1 cellular context compared by ENCODE assay signal in genomic region chr3:164498917-164499316, GRCh38.
A peak's percentile ranks its signal among the peaks of the same experiment; 100 is the strongest.
TF ChIP-seq lines count a peak whose summit lies in the region.

No MANE protein-coding gene starts in this region.

TF ChIP-seq in HepG2, 621 proteins besides CTCF, POLR2A, EP300 and RAD21 (continued from another document):
- TF ChIP-seq, protein P1, sequence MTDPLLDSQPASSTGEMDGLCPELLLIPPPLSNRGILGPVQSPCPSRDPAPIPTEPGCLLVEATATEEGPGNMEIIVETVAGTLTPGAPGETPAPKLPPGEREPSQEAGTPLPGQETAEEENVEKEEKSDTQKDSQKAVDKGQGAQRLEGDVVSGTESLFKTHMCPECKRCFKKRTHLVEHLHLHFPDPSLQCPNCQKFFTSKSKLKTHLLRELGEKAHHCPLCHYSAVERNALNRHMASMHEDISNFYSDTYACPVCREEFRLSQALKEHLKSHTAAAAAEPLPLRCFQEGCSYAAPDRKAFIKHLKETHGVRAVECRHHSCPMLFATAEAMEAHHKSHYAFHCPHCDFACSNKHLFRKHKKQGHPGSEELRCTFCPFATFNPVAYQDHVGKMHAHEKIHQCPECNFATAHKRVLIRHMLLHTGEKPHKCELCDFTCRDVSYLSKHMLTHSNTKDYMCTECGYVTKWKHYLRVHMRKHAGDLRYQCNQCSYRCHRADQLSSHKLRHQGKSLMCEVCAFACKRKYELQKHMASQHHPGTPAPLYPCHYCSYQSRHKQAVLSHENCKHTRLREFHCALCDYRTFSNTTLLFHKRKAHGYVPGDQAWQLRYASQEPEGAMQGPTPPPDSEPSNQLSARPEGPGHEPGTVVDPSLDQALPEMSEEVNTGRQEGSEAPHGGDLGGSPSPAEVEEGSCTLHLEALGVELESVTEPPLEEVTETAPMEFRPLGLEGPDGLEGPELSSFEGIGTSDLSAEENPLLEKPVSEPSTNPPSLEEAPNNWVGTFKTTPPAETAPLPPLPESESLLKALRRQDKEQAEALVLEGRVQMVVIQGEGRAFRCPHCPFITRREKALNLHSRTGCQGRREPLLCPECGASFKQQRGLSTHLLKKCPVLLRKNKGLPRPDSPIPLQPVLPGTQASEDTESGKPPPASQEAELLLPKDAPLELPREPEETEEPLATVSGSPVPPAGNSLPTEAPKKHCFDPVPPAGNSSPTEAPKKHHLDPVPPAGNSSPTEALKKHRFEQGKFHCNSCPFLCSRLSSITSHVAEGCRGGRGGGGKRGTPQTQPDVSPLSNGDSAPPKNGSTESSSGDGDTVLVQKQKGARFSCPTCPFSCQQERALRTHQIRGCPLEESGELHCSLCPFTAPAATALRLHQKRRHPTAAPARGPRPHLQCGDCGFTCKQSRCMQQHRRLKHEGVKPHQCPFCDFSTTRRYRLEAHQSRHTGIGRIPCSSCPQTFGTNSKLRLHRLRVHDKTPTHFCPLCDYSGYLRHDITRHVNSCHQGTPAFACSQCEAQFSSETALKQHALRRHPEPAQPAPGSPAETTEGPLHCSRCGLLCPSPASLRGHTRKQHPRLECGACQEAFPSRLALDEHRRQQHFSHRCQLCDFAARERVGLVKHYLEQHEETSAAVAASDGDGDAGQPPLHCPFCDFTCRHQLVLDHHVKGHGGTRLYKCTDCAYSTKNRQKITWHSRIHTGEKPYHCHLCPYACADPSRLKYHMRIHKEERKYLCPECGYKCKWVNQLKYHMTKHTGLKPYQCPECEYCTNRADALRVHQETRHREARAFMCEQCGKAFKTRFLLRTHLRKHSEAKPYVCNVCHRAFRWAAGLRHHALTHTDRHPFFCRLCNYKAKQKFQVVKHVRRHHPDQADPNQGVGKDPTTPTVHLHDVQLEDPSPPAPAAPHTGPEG (CRISPR knock-in tag; IDR thresholded peaks at IDR 0.05) = no peak
- TF ChIP-seq DMAP1 (CRISPR knock-in tag; IDR thresholded peaks at IDR 0.05) = no peak
- TF ChIP-seq TARDBP (CRISPR knock-in tag; IDR thresholded peaks at IDR 0.05) = no peak
- TF ChIP-seq ZNF205 (CRISPR knock-in tag; IDR thresholded peaks at IDR 0.05) = no peak
- no peak for TF ChIP-seq MYPOP (CRISPR knock-in tag; IDR thresholded peaks at IDR 0.05)
- no peak for TF ChIP-seq TAF15 (IDR thresholded peaks at IDR 0.05; ENCODE audit: low read depth, low read length, poor library complexity, severe bottlenecking)
- no peak for TF ChIP-seq FOXP1 (IDR thresholded peaks at IDR 0.05)
- TF ChIP-seq FOXP1 (CRISPR knock-in tag; IDR thresholded peaks at IDR 0.05) = peak; percentile 86
- no peak for TF ChIP-seq ZFY (CRISPR knock-in tag; IDR thresholded peaks at IDR 0.05)
- no peak for TF ChIP-seq SMARCC2 (IDR thresholded peaks at IDR 0.05)
- TF ChIP-seq, protein P2, sequence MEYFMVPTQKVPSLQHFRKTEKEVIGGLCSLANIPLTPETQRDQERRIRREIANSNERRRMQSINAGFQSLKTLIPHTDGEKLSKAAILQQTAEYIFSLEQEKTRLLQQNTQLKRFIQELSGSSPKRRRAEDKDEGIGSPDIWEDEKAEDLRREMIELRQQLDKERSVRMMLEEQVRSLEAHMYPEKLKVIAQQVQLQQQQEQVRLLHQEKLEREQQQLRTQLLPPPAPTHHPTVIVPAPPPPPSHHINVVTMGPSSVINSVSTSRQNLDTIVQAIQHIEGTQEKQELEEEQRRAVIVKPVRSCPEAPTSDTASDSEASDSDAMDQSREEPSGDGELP (IDR thresholded peaks at IDR 0.05; ENCODE audit: borderline replicate concordance, low read depth) = no peak
- no peak for TF ChIP-seq RAD51 (IDR thresholded peaks at IDR 0.05; ENCODE audit: borderline replicate concordance)
- no peak for TF ChIP-seq FOSL1 (CRISPR knock-in tag; IDR thresholded peaks at IDR 0.05; ENCODE audit: borderline replicate concordance)
- no peak for TF ChIP-seq THAP11 (CRISPR knock-in tag; IDR thresholded peaks at IDR 0.05)
- no peak for TF ChIP-seq ZNF101 (CRISPR knock-in tag; IDR thresholded peaks at IDR 0.05; ENCODE audit: borderline replicate concordance, low read depth)
- no peak for TF ChIP-seq HDAC2 (CRISPR knock-in tag; IDR thresholded peaks at IDR 0.05)
- TF ChIP-seq, protein P3, sequence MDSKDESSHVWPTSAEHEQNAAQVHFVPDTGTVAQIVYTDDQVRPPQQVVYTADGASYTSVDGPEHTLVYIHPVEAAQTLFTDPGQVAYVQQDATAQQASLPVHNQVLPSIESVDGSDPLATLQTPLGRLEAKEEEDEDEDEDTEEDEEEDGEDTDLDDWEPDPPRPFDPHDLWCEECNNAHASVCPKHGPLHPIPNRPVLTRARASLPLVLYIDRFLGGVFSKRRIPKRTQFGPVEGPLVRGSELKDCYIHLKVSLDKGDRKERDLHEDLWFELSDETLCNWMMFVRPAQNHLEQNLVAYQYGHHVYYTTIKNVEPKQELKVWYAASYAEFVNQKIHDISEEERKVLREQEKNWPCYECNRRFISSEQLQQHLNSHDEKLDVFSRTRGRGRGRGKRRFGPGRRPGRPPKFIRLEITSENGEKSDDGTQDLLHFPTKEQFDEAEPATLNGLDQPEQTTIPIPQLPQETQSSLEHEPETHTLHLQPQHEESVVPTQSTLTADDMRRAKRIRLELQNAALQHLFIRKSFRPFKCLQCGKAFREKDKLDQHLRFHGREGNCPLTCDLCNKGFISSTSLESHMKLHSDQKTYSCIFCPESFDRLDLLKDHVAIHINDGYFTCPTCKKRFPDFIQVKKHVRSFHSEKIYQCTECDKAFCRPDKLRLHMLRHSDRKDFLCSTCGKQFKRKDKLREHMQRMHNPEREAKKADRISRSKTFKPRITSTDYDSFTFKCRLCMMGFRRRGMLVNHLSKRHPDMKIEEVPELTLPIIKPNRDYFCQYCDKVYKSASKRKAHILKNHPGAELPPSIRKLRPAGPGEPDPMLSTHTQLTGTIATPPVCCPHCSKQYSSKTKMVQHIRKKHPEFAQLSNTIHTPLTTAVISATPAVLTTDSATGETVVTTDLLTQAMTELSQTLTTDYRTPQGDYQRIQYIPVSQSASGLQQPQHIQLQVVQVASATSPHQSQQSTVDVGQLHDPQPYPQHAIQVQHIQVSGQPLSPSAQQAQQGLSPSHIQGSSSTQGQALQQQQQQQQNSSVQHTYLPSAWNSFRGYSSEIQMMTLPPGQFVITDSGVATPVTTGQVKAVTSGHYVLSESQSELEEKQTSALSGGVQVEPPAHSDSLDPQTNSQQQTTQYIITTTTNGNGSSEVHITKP (CRISPR knock-in tag; IDR thresholded peaks at IDR 0.05; ENCODE audit: low read depth) = no peak
- no peak for TF ChIP-seq ZNF510 (CRISPR knock-in tag; IDR thresholded peaks at IDR 0.05; ENCODE audit: low read depth)
- TF ChIP-seq GTF3A (CRISPR knock-in tag; conservative IDR thresholded peaks at IDR 0.05) = no peak
